In the genomic region with DNA sequence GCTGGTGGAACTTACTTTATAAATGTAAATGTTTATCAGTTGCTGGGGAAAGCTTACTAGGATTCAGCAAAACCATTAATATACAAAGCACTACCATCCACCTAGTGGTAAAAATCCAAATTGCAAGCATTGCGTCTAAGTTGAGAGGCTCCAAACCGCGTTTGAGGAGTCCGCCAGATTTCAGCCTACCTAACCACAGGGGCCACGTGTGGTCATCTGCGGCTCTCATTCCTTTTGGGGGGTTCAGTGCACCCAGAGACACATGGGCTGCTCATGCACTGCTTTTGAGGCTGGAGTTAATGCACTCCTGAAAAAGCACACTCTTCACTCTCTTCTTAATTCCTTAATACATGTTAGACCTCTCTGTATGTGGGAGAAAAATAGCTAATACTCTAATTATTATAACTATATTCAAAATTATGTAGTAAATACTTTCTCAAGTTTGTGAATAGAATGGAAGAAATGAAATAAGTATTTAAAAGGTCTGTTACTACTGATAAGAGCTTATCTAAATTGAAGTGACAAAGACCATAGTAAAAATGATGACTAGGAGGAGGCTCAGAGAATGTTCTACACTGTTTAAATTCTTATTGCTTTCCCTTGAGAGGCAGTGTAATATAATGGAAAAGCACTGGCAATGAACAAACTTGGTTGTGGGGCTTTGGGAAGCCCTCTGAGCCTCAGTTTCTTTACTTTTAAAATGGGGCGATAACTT, we compare ENCODE assay signal across 8 cellular contexts. TPM values are rescaled to one million over a fixed set of nuclear protein-coding genes. Genes with fewer than 3 reads are reported as not detected.
A peak's percentile ranks its signal among the peaks of the same experiment; 100 is the strongest.
DNase-seq lines count a peak whose midpoint lies in the region; ATAC-seq, FAIRE-seq and TF ChIP-seq lines count a peak whose summit lies in the region.

No MANE protein-coding gene starts in this region.

- H3K4me1 Mint-ChIP-seq in Calu3 (ENCODE audit: low read depth, unreplicated experiment) (peaks cover 7% of the 10 kb centered on the region), activated B cell treated with CpG ODN at 0.5 μM for 24 hours (peaks cover 38% of the 10 kb centered on the region)
- peaks cover 44% of the 10 kb centered on the region for H3K4me1 Mint-ChIP-seq in activated T-helper 2 cell treated with anti-CD3 and anti-CD28 coated beads, Interferon-gamma antibody, Interleukin-2, Interleukin-4, amounts not matched to agents 10 μg/mL and 5 μg/mL and 100 μg/mL, durations not matched to agents 14 hours and 24 hours and 36 hours (ENCODE audit: low read depth)

- H3K4me3 Mint-ChIP-seq in Calu3 (ENCODE audit: low read depth, unreplicated experiment) (no peak overlapping the region), activated B cell treated with CpG ODN at 0.5 μM for 24 hours (peak overlapping the region; percentile 66)
- H3K4me3 Mint-ChIP-seq in activated T-helper 2 cell treated with anti-CD3 and anti-CD28 coated beads, Interferon-gamma antibody, Interleukin-2, Interleukin-4, amounts not matched to agents 10 μg/mL and 5 μg/mL and 100 μg/mL, durations not matched to agents 14 hours and 24 hours and 36 hours (ENCODE audit: low read depth): no peak overlapping the region

- H3K27ac ChIP-seq in endothelial cell of umbilical vein (ENCODE audit: insufficient read depth, low read depth, low read length): peak overlapping the region; percentile 99

- H3K9me3 Mint-ChIP-seq in Calu3 (ENCODE audit: low read depth, unreplicated experiment) (no peaks in the 10 kb centered on the region), activated B cell treated with CpG ODN at 0.5 μM for 24 hours (no peaks in the 10 kb centered on the region)
- no peaks in the 10 kb centered on the region for H3K9me3 Mint-ChIP-seq in activated T-helper 2 cell treated with anti-CD3 and anti-CD28 coated beads, Interferon-gamma antibody, Interleukin-2, Interleukin-4, amounts not matched to agents 10 μg/mL and 5 μg/mL and 100 μg/mL, durations not matched to agents 14 hours and 24 hours and 36 hours

- peak; percentile 56 for FAIRE-seq in endothelial cell of umbilical vein (lab: Jason Lieb, UNC)

- H3K27ac Mint-ChIP-seq in Calu3 (ENCODE audit: unreplicated experiment) (no peak overlapping the region), activated B cell treated with CpG ODN at 0.5 μM for 24 hours (peak overlapping the region; percentile 73)
- no peak overlapping the region for H3K27ac Mint-ChIP-seq in activated T-helper 2 cell treated with anti-CD3 and anti-CD28 coated beads, Interferon-gamma antibody, Interleukin-2, Interleukin-4, amounts not matched to agents 10 μg/mL and 5 μg/mL and 100 μg/mL, durations not matched to agents 14 hours and 24 hours and 36 hours

- no peaks in the 10 kb centered on the region for H3K27me3 ChIP-seq in endothelial cell of umbilical vein (ENCODE audit: control insufficient read depth in 2 of 2, insufficient read depth in 2 of 2, low read length in 2 of 2)

- DNase-seq in Calu3 (peak; percentile 70), H4 (ENCODE audit: low spot score) (peak; percentile 55), NCI-H226 (peak; percentile 76), activated B cell treated with CpG ODN at 0.5 μM for 24 hours (peak; percentile 24), endothelial cell of umbilical vein (ENCODE audit: low read depth, low spot score) (peak; percentile 89), mucosa of gallbladder (ENCODE audit: low spot score) (peak; percentile 51), GF-D8 (lab: John Stamatoyannopoulos, UW) (no peak)
- no peak for DNase-seq in activated T-helper 2 cell treated with anti-CD3 and anti-CD28 coated beads, Interferon-gamma antibody, Interleukin-2, Interleukin-4, amounts not matched to agents 10 μg/mL and 5 μg/mL and 100 μg/mL, durations not matched to agents 14 hours and 24 hours and 36 hours (ENCODE audit: low spot score)

- H2AFZ ChIP-seq in endothelial cell of umbilical vein (ENCODE audit: low read depth, low read length): peak overlapping the region; percentile 66

- dilution Hi-C loops in endothelial cell of umbilical vein (cut with MboI; ENCODE audit: extremely low pct_ligation_motif_present, low sequenced_read_pairs): no loop called here

- ATAC-seq in activated B cell treated with CpG ODN at 0.5 μM for 24 hours (ENCODE audit: low read depth): peak; percentile 25

- intact Hi-C loops in Calu3 (cut with micrococcal nuclease; ENCODE audit: unreplicated experiment): loop anchor here (2.0 to 5.0 kb wide), 2 partner anchors 74 to 89 kb away; no protein-coding TSS in a partner anchor
- intact Hi-C loops in activated B cell treated with CpG ODN at 0.5 μM for 24 hours (cut with micrococcal nuclease): loop anchor here (1.0 to 2.0 kb wide), 3 partner anchors 88 to 119 kb away; a partner anchor contains a TSS
- intact Hi-C loops in endothelial cell of umbilical vein (cut with micrococcal nuclease): loop anchor here (1.0 to 10.0 kb wide), 3 partner anchors 88 to 1136 kb away; no protein-coding TSS in a partner anchor
- intact Hi-C loops in activated T-helper 2 cell treated with anti-CD3 and anti-CD28 coated beads, Interferon-gamma antibody, Interleukin-2, Interleukin-4, amounts not matched to agents 10 μg/mL and 5 μg/mL and 100 μg/mL, durations not matched to agents 14 hours and 24 hours and 36 hours (cut with micrococcal nuclease): loop anchor here (2.0 to 5.0 kb wide), 3 partner anchors 119 to 1281 kb away; a partner anchor contains a TSS

- H3K36me3 Mint-ChIP-seq in Calu3 (ENCODE audit: insufficient read depth, unreplicated experiment): no peaks in the 10 kb centered on the region
- no peaks in the 10 kb centered on the region for H3K36me3 Mint-ChIP-seq in activated B cell treated with CpG ODN at 0.5 μM for 24 hours (ENCODE audit: low read depth)
- H3K36me3 Mint-ChIP-seq in activated T-helper 2 cell treated with anti-CD3 and anti-CD28 coated beads, Interferon-gamma antibody, Interleukin-2, Interleukin-4, amounts not matched to agents 10 μg/mL and 5 μg/mL and 100 μg/mL, durations not matched to agents 14 hours and 24 hours and 36 hours (ENCODE audit: low read depth): no peaks in the 10 kb centered on the region

- CTCF ChIA-PET in Calu3 (lab: Charles Lee): interaction anchor here (1.2 to 2.1 kb wide), 4 partner anchors 19 to 120 kb away, joined by 3 to 6 read pairs (median 3); no protein-coding TSS in a partner anchor
- CTCF ChIA-PET in activated B cell treated with CpG ODN at 0.5 μM for 24 hours (lab: Charles Lee): interaction anchor here (0.7 to 2.9 kb wide), 11 partner anchors 9 to 120 kb away, joined by 3 to 19 read pairs (median 5); a partner anchor contains a TSS
- CTCF ChIA-PET in endothelial cell of umbilical vein (lab: Charles Lee): interaction anchor here (0.6 to 4.9 kb wide), 40 partner anchors 9 to 310 kb away, joined by 3 to 61 read pairs (median 5); a partner anchor contains a TSS

- no peaks in the 10 kb centered on the region for H3K36me3 ChIP-seq in endothelial cell of umbilical vein (ENCODE audit: control insufficient read depth in 2 of 2, extremely low read depth in 1 of 2, insufficient read depth in 2 of 2, low read length in 2 of 2)

- H3K27me3 Mint-ChIP-seq in Calu3 (ENCODE audit: unreplicated experiment) (no peaks in the 10 kb centered on the region), activated B cell treated with CpG ODN at 0.5 μM for 24 hours (peaks cover 2% of the 10 kb centered on the region)
- peaks cover 36% of the 10 kb centered on the region for H3K27me3 Mint-ChIP-seq in activated T-helper 2 cell treated with anti-CD3 and anti-CD28 coated beads, Interferon-gamma antibody, Interleukin-2, Interleukin-4, amounts not matched to agents 10 μg/mL and 5 μg/mL and 100 μg/mL, durations not matched to agents 14 hours and 24 hours and 36 hours (ENCODE audit: low read depth)

- no peaks in the 10 kb centered on the region for H3K79me2 ChIP-seq in endothelial cell of umbilical vein (ENCODE audit: control insufficient read depth, insufficient read depth, low read length)

- peak; percentile 75 for TF ChIP-seq CTCF in Calu3 (IDR thresholded peaks at IDR 0.05; ENCODE audit: unreplicated experiment)
- peak; percentile 43 for TF ChIP-seq CTCF in activated B cell treated with CpG ODN at 0.5 μM for 24 hours (IDR thresholded peaks at IDR 0.05)
- peak; percentile 60 to 66 for TF ChIP-seq CTCF in endothelial cell of umbilical vein (IDR thresholded peaks at IDR 0.05; ENCODE audit: extremely low read depth in 1 of 2, insufficient read depth in 1 of 2, low read depth in 1 of 2, low read length in 2 of 2)

- peak overlapping the region; percentile 82 for H3K9ac ChIP-seq in endothelial cell of umbilical vein (replicated peaks; ENCODE audit: extremely low read depth, insufficient read depth, low read length)

- POLR2A ChIA-PET in activated B cell treated with CpG ODN at 0.5 μM for 24 hours (lab: Charles Lee) (interaction anchor here (0.6 to 1.2 kb wide), 3 partner anchors 41 to 119 kb away, joined by 3 to 4 read pairs (median 3); no protein-coding TSS in a partner anchor), endothelial cell of umbilical vein (lab: Charles Lee) (no interaction called here)

- H3K4me1 ChIP-seq in endothelial cell of umbilical vein (ENCODE audit: control insufficient read depth, extremely low read depth, insufficient read depth, low read length): peaks cover 24% of the 10 kb centered on the region

- BruUV-seq in Calu3 (replicated peaks; lab: Mats Ljungman, UMichigan) (no TSS peak), endothelial cell of umbilical vein (replicated peaks; lab: Mats Ljungman, UMichigan) (TSS peak; percentile 95)

- H3K9me1 ChIP-seq in endothelial cell of umbilical vein (replicated peaks; ENCODE audit: control insufficient read depth, extremely low read depth, insufficient read depth, low read length): no peaks in the 10 kb centered on the region

- H4K20me1 ChIP-seq in endothelial cell of umbilical vein (replicated peaks; ENCODE audit: control insufficient read depth, extremely low read depth, insufficient read depth, low read length): no peaks in the 10 kb centered on the region

- peak overlapping the region; percentile 96 for H3K4me2 ChIP-seq in endothelial cell of umbilical vein (ENCODE audit: insufficient read depth, low read length)

- TF ChIP-seq POLR2A in endothelial cell of umbilical vein (IDR thresholded peaks at IDR 0.05; ENCODE audit: low read depth, low read length): no peak

- H3K9me3 ChIP-seq in endothelial cell of umbilical vein (replicated peaks; ENCODE audit: control insufficient read depth, insufficient read depth, low read length): no peaks in the 10 kb centered on the region

- peak overlapping the region in 1 of 3 experiments; percentile 6 for H3K4me3 ChIP-seq in endothelial cell of umbilical vein (replicated peaks in 1 of 3; ENCODE audit: insufficient read depth in 1 of 3, low read depth in 1 of 3, low read length in 3 of 3)

RNA-seq across cellular contexts. Expression of a gene that starts 41.4 kb away (rescaled TPM):
- total RNA-seq in Calu3 (2022) (not detected in 2 replicates), activated B cell treated with CpG ODN at 0.5 μM for 24 hours (not detected in 2 replicates), endothelial cell of umbilical vein (0.65 TPM in 1 of 2 replicates, not detected in the other), mucosa of gallbladder (not detected)
- total RNA-seq in H4 (2014; rRNA removed; shearing (Covaris generic)): not detected in 2 replicates
- 0.11 TPM in 1 of 2 replicates, not detected in the other for polyA plus RNA-seq in endothelial cell of umbilical vein
- 0.22 and 0.30 TPM in 2 replicates for polyA plus RNA-seq in endothelial cell of umbilical vein (2011; cell fraction: cytosol; rRNA removed)
- polyA plus RNA-seq in endothelial cell of umbilical vein (2011; cell fraction: nucleus; rRNA removed): 0.24 and 0.68 TPM in 2 replicates
- 0.35 TPM in 1 of 2 replicates, not detected in the other for polyA plus RNA-seq in endothelial cell of umbilical vein (2012)
- polyA minus RNA-seq in endothelial cell of umbilical vein: 0.29 TPM in 1 of 2 replicates, not detected in the other
- not detected for polyA minus RNA-seq in endothelial cell of umbilical vein (2011; cell fraction: cytosol; rRNA and poly(A)+ RNA removed)
- 0.72 TPM in 1 of 2 replicates, not detected in the other for polyA minus RNA-seq in endothelial cell of umbilical vein (2011; cell fraction: nucleus; rRNA and poly(A)+ RNA removed)
- not detected in 2 replicates for total RNA-seq in activated T-helper 2 cell treated with anti-CD3 and anti-CD28 coated beads, Interferon-gamma antibody, Interleukin-2, Interleukin-4, amounts not matched to agents 10 μg/mL and 5 μg/mL and 100 μg/mL, durations not matched to agents 14 hours and 24 hours and 36 hours

RNA-seq across cellular contexts. Expression of a gene that starts 41.4 kb away (rescaled TPM):
- total RNA-seq in Calu3 (2022) (14.7 and 18.5 TPM in 2 replicates), activated B cell treated with CpG ODN at 0.5 μM for 24 hours (15.9 and 19.3 TPM in 2 replicates), endothelial cell of umbilical vein (36.2 and 36.5 TPM in 2 replicates), mucosa of gallbladder (37.2 TPM)
- 5.0 and 7.4 TPM in 2 replicates for total RNA-seq in H4 (2014; rRNA removed; shearing (Covaris generic))
- 20.1 and 22.2 TPM in 2 replicates for polyA plus RNA-seq in endothelial cell of umbilical vein
- 11.8 and 12.7 TPM in 2 replicates for polyA plus RNA-seq in endothelial cell of umbilical vein (2011; cell fraction: cytosol; rRNA removed)
- polyA plus RNA-seq in endothelial cell of umbilical vein (2011; cell fraction: nucleus; rRNA removed): 54.7 and 65.3 TPM in 2 replicates
- 15.1 and 19.1 TPM in 2 replicates for polyA plus RNA-seq in endothelial cell of umbilical vein (2012)
- 64.7 and 78.9 TPM in 2 replicates for polyA minus RNA-seq in endothelial cell of umbilical vein
- 15.8 TPM for polyA minus RNA-seq in endothelial cell of umbilical vein (2011; cell fraction: cytosol; rRNA and poly(A)+ RNA removed)
- polyA minus RNA-seq in endothelial cell of umbilical vein (2011; cell fraction: nucleus; rRNA and poly(A)+ RNA removed): 50.1 and 56.0 TPM in 2 replicates
- 16.2 and 16.9 TPM in 2 replicates for total RNA-seq in activated T-helper 2 cell treated with anti-CD3 and anti-CD28 coated beads, Interferon-gamma antibody, Interleukin-2, Interleukin-4, amounts not matched to agents 10 μg/mL and 5 μg/mL and 100 μg/mL, durations not matched to agents 14 hours and 24 hours and 36 hours

Comparison
In these comparisons a context has a peak if more than half of its experiments do, and no peak if none do; other contexts are left out.
1. DNase-seq: peak in Calu3 (single experiment), H4 (single experiment), NCI-H226 (single experiment), activated B cell treated with CpG ODN at 0.5 μM for 24 hours (single experiment), endothelial cell of umbilical vein (single experiment) and mucosa of gallbladder (single experiment); none in activated T-helper 2 cell treated with anti-CD3 and anti-CD28 coated beads, Interferon-gamma antibody, Interleukin-2, Interleukin-4, amounts not matched to agents 10 μg/mL and 5 μg/mL and 100 μg/mL, durations not matched to agents 14 hours and 24 hours and 36 hours (single experiment) and GF-D8 (single experiment).
2. Peak in every context shown above with its lines, with median percentiles within 50 percentile points of each other: CTCF ChIP-seq.